1 cellular context compared by ENCODE assay signal in genomic region chr18:65610939-65611338, GRCh38.
TF ChIP-seq lines count a peak whose summit lies in the region.

No MANE protein-coding gene starts in this region.

TF ChIP-seq in WTC11, 78 proteins besides CTCF, POLR2A, EP300 and RAD21 (continued from another document):
- TF ChIP-seq ZNF512 (CRISPR knock-in tag; IDR thresholded peaks at IDR 0.05; ENCODE audit: borderline replicate concordance) (no peak), ZNF263 (CRISPR knock-in tag; IDR thresholded peaks at IDR 0.05; ENCODE audit: low read depth) (no peak), E2F1 (CRISPR knock-in tag; IDR thresholded peaks at IDR 0.05) (no peak), GABPB1 (CRISPR knock-in tag; IDR thresholded peaks at IDR 0.05) (no peak), USF2 (CRISPR knock-in tag; IDR thresholded peaks at IDR 0.05) (no peak), OVOL2 (CRISPR knock-in tag; IDR thresholded peaks at IDR 0.05; ENCODE audit: borderline replicate concordance) (no peak), MAX (CRISPR knock-in tag; IDR thresholded peaks at IDR 0.05) (no peak), SOX15 (CRISPR knock-in tag; IDR thresholded peaks at IDR 0.05) (no peak), ZNF423 (CRISPR knock-in tag; IDR thresholded peaks at IDR 0.05) (no peak)
